20 cellular contexts compared by ENCODE assay signal in the genomic region with DNA sequence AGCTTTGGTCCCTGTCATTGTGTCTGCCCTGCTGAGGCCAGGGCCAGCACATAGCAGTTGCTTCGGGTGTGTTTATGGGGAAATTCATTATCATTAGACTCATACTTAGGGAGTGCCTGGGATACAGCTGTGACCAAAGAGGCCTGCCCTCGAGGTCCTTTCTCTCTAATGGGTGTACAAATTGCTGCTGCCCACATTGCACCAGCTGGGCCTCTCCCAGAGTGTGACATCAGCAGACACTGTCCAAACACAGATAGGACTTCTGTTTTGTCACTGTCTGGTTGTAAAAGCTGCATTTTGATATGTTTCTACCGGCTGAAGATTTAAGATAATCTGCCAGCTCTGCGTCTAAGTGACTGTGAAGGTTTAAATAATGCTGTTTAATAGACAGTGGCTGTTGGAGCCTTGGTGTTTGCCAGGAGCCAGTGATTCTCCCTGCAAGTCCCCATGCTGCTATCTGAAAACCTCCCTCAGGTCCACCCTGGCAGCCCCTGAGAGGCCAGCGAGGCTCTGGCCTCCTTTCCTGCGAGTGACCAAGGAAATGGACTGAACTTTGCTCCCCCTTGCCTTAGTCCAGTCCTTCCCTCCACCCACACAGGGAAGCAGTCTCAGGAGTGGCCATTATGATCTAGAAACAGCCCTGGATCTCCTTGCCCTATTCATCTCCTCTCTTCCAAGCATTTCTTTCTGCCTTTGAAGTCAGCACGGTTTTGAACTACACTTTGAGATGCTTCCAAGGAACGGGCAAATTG.
"Had no signal": no experiment of that assay in that cellular context is flagged by ENCODE, and none has a peak within 500 bp of the region (broad histone marks: within the 10 kb centered on the region; RNA-seq: fewer than 3 reads in every experiment).

No MANE protein-coding gene starts in this region.

- H3K36me3 Mint-ChIP-seq: IgD-negative memory B cell had no signal

- H3K9ac ChIP-seq: SK-N-SH had no signal

- H3K27ac ChIP-seq: RWPE1 had no signal

- DNase-seq: KBM-7, MV-4-11, NCI-H1048, NCI-H1105, NCI-H1417 treated with DMSO at 0.1 percent for 48 hours, NCI-H146, NCI-H1694 treated with DMSO at 0.1 percent for 48 hours, NCI-H1930, NCI-H2081, NCI-H2107, NCI-H2227 treated with DMSO at 0.1 percent for 48 hours, NCI-H524 treated with DMSO at 0.1 percent for 48 hours, NCI-H69, NCI-H774, PC-3, SHP77, SK-N-SH had no signal

- H3K27me3 Mint-ChIP-seq: IgD-negative memory B cell had no signal

- H3K9me3 ChIP-seq: SK-N-SH had no signal

- H3K27ac Mint-ChIP-seq: IgD-negative memory B cell had no signal

- ATAC-seq: Panc1, PC-3 had no signal

- H3K4me3 Mint-ChIP-seq: IgD-negative memory B cell had no signal

- H3K4me1 Mint-ChIP-seq: IgD-negative memory B cell had no signal
